9 cellular contexts compared by ENCODE assay signal in the genomic region with DNA sequence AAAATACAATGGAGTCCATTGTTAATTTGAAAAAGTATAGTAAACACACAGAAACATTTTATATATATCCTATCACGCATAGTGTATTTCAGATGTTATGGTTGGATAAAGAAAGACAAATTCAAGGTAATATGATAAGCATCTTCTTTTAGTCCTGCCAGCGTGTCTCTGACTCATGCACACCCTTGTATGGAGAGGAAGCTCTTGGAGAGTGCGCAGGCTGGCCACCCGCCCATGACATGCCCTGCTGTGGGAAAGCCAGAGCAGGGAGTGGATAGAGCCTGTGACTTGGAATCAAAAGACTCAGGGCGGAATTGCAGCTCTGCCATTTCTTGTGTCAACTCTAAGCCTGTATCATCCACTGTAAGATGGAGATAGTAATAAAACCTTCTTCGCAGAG. TPM values are rescaled to one million over a fixed set of nuclear protein-coding genes. Genes with fewer than 3 reads are reported as not detected.
DNase-seq lines count a peak whose midpoint lies in the region; TF ChIP-seq lines count a peak whose summit lies in the region.
"Had no signal": no experiment of that assay in that cellular context is flagged by ENCODE, and none has a peak within 500 bp of the region (broad histone marks: within the 10 kb centered on the region; RNA-seq: fewer than 3 reads in every experiment).

No MANE protein-coding gene starts in this region.

- H3K36me3 Mint-ChIP-seq in immature natural killer cell: no peaks in the 10 kb centered on the region

- no peak for TF ChIP-seq POLR2A in esophagus squamous epithelium (IDR thresholded peaks at IDR 0.05)

- H3K36me3 ChIP-seq in PC-9 (ENCODE audit: low read depth) (no peaks in the 10 kb centered on the region), esophagus squamous epithelium (no peaks in the 10 kb centered on the region), WERI-Rb-1 (no peaks in the 10 kb centered on the region)

- WGBS in esophagus squamous epithelium, 2 donors: 29 to 35% methylated on average over 5 to 6 of the region's 6 CpGs

- peak overlapping the region; percentile 48 for H3K4me2 ChIP-seq in PC-9

- no peaks in the 10 kb centered on the region for H3K9me3 Mint-ChIP-seq in immature natural killer cell
- H3K9me3 Mint-ChIP-seq: central memory CD8-positive, alpha-beta T cell had no signal

- no peak overlapping the region for H2AFZ ChIP-seq in PC-9

- peaks cover 0 to 4% (median 4%) of the 10 kb centered on the region in 3 donors for H3K27me3 Mint-ChIP-seq in immature natural killer cell (ENCODE audit: low read depth in 3 of 3)
- H3K27me3 Mint-ChIP-seq: central memory CD8-positive, alpha-beta T cell had no signal

- H3K9me2 ChIP-seq in PC-9 (ENCODE audit: insufficient read depth): no peaks in the 10 kb centered on the region

- peaks cover 66% of the 10 kb centered on the region for H3F3A ChIP-seq in PC-9 (ENCODE audit: insufficient read depth, low read depth)

- H3K4me1 Mint-ChIP-seq in immature natural killer cell: peaks cover 6 to 7% of the 10 kb centered on the region in 2 donors

- BruUV-seq in PC-9 (replicated peaks; lab: Mats Ljungman, UMichigan): no TSS peak

- H4K20me1 ChIP-seq in PC-9 (ENCODE audit: insufficient read depth): no peaks in the 10 kb centered on the region

- H3K4me3 Mint-ChIP-seq in immature natural killer cell: no peak overlapping the region
- H3K4me3 Mint-ChIP-seq: central memory CD8-positive, alpha-beta T cell had no signal

- H3K9me3 ChIP-seq in PC-9 (ENCODE audit: insufficient read depth, low read depth) (no peaks in the 10 kb centered on the region), esophagus squamous epithelium (no peaks in the 10 kb centered on the region), WERI-Rb-1 (ENCODE audit: severe bottlenecking) (no peaks in the 10 kb centered on the region)

- peak; percentile 87 for DNase-seq in Caki2 (ENCODE audit: low read depth)
- DNase-seq in PC-9: peak; percentile 88 to 90
- DNase-seq in esophagus squamous epithelium (lab: John Stamatoyannopoulos, UW): no peak
- DNase-seq in posterior vena cava (ENCODE audit: low spot score): peak; percentile 96
- no peak for DNase-seq in COR-L47 (lab: John Stamatoyannopoulos, UW)
- no peak for DNase-seq in WERI-Rb-1
- DNase-seq in UCSD-AML1 (lab: John Stamatoyannopoulos, UW; ENCODE audit: unreplicated experiment): no peak
- no peak for DNase-seq in immature natural killer cell

- POLR2A ChIA-PET in PC-9 (lab: Charles Lee; ENCODE audit: unreplicated experiment): interaction anchor here (0.6 kb wide), 3 partner anchors 8 to 27 kb away, joined by 3 read pairs; no protein-coding TSS in a partner anchor

- in situ Hi-C loops in Caki2 (cut with HindIII; ENCODE audit: low pct_unique_long_range_greater_than_20kb, low sequenced_read_pairs): no loop called here

- peaks cover 66% of the 10 kb centered on the region for H3K4me1 ChIP-seq in PC-9 (replicated peaks; ENCODE audit: insufficient read depth)
- peaks cover 40 to 73% (median 55%) of the 10 kb centered on the region in 3 donors for H3K4me1 ChIP-seq in esophagus squamous epithelium

- TF ChIP-seq CTCF in PC-9 (conservative IDR thresholded peaks at IDR 0.05) (no peak), esophagus squamous epithelium (IDR thresholded peaks at IDR 0.05) (no peak), WERI-Rb-1 (IDR thresholded peaks at IDR 0.05; ENCODE audit: low read depth, low read length) (no peak)

- intact Hi-C loops in PC-9 (cut with micrococcal nuclease; ENCODE audit: unreplicated experiment): loop anchor here (5.0 kb wide), 1 partner anchor 44 kb away; a partner anchor contains a TSS
- intact Hi-C loops in esophagus squamous epithelium (cut with DNase I): no loop called here
- intact Hi-C loops in posterior vena cava (cut with DNase I): no loop called here

- H3K4me3 ChIP-seq in PC-9 (no peak overlapping the region), esophagus squamous epithelium (peak overlapping the region in 1 of 4 donors; percentile 3), WERI-Rb-1 (ENCODE audit: low read depth, low read length) (no peak overlapping the region)

- CTCF ChIA-PET in PC-9 (lab: Charles Lee): no interaction called here

- H3K27me3 ChIP-seq in PC-9 (ENCODE audit: insufficient read depth, low read depth) (no peaks in the 10 kb centered on the region), esophagus squamous epithelium (no peaks in the 10 kb centered on the region), WERI-Rb-1 (ENCODE audit: insufficient read depth, low read depth, severe bottlenecking) (no peaks in the 10 kb centered on the region)

- H3K27ac Mint-ChIP-seq in immature natural killer cell: no peak overlapping the region

- H3K27ac ChIP-seq in PC-9 (peak overlapping the region; percentile 88), esophagus squamous epithelium (peak overlapping the region; percentile 58 to 85 (median 75)), WERI-Rb-1 (no peak overlapping the region)

- H3K79me2 ChIP-seq in PC-9 (ENCODE audit: low read depth): no peaks in the 10 kb centered on the region

RNA-seq across cellular contexts. Expression of a gene that starts 23.0 kb away (rescaled TPM):
- 74.1 and 114 TPM in 2 replicates for total RNA-seq in Caki2 (2014; rRNA removed; shearing (Covaris generic); ENCODE audit: low replicate concordance)
- total RNA-seq in PC-9 (2021): 195 and 212 TPM in 2 replicates
- 100 to 1,000 TPM in 2 of 4 donors, 10 to 100 TPM in 2; 68.3 to 121 (median 104) TPM for total RNA-seq in esophagus squamous epithelium
- 100 to 1,000 TPM; 139 to 143 TPM for total RNA-seq in posterior vena cava
- polyA plus RNA-seq in immature natural killer cell: 100 to 1,000 TPM in 1 of 3 donors, 10 to 100 TPM in 2; 35.2 to 139 (median 64.6) TPM

RNA-seq across cellular contexts. Expression of a gene that starts 42.7 kb away (rescaled TPM):
- 283 and 312 TPM in 2 replicates for total RNA-seq in Caki2 (2014; rRNA removed; shearing (Covaris generic); ENCODE audit: low replicate concordance)
- total RNA-seq in PC-9 (2021) (261 and 265 TPM in 2 replicates), esophagus squamous epithelium (100 to 1,000 TPM; 209 to 435 (median 293) TPM), posterior vena cava (100 to 1,000 TPM; 267 to 284 TPM)
- polyA plus RNA-seq in immature natural killer cell: 1,000 to 10,000 TPM in 1 of 3 donors, 100 to 1,000 TPM in 2; 728 to 1,257 (median 878) TPM

RNA-seq across cellular contexts. Expression of a gene that starts 52.3 kb away (rescaled TPM):
- 44.9 and 48.1 TPM in 2 replicates for total RNA-seq in Caki2 (2014; rRNA removed; shearing (Covaris generic); ENCODE audit: low replicate concordance)
- total RNA-seq in PC-9 (2021) (60.9 and 62.7 TPM in 2 replicates), esophagus squamous epithelium (10 to 100 TPM; 24.2 to 32.7 (median 29.7) TPM), posterior vena cava (10 to 100 TPM; 24.5 to 25.2 TPM)
- polyA plus RNA-seq in immature natural killer cell: 100 to 1,000 TPM in 1 of 3 donors, 10 to 100 TPM in 2; 58.6 to 111 (median 78.1) TPM

Comparison
In these comparisons a context has a peak if more than half of its experiments do, and no peak if none do; other contexts are left out.
1. DNase-seq: peak in Caki2 (single experiment), PC-9 (2 of 2) and posterior vena cava (single experiment); none in esophagus squamous epithelium (single experiment), COR-L47 (single experiment), WERI-Rb-1 (single experiment), UCSD-AML1 (single experiment) and immature natural killer cell (0 of 3).